In the genomic region with DNA sequence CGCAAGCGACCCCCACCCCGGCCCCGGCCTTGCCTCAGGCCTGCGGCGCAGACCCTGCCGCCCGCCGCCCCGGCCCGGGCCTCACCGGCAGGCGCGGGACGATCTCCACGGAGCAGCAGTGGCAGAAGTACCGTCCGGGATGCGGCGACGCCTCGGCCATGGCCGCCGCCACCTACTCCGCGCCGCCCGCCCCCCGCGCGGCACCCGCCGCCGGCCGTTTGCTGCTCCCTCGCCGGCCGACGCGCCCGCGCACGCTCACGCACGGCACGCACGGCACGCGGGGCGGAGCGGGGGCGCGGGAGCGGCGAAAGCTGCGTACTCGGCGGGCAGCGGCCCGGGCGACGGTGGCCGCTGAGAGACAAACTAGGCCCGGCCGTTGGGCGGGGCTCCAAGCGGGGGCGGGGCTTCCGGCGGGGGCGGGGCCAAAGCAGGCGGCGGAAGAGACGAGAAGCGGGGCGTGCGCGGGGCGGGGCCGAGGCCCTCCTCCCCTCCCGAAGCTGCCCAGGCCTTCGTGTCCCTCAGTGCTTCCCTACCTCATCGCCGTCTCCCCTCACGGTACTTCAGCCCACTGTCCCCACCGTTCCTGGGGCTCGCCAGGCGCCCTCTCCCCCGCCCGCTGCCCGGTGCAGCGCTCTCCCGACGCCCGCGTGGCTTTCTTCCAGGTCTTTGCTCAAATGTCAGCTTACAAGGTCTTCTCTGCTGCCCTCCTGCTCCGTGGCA, we compare ENCODE assay signal across 8 cellular contexts. TPM values are rescaled to one million over a fixed set of nuclear protein-coding genes. Genes with fewer than 3 reads are reported as not detected.
DNase-seq lines count a peak whose midpoint lies in the region; ATAC-seq and TF ChIP-seq lines count a peak whose summit lies in the region.

A gene (minus strand): TSS at position 253 of the 720 bp plus-strand sequence. CDS start 93 bp downstream, at position 160.

- H3K4me1 Mint-ChIP-seq in activated B cell treated with CpG ODN at 0.5 μM for 24 hours (peaks cover 46% of the 10 kb centered on the region), immature natural killer cell (peaks cover 33 to 44% of the 10 kb centered on the region in 2 donors)

- DNase-seq in NCI-H2227 treated with DMSO at 0.1 percent for 48 hours (lab: John Stamatoyannopoulos, UW), result peak; percentile 77
- peak; percentile 90 for DNase-seq in activated B cell treated with CpG ODN at 0.5 μM for 24 hours
- peak; percentile 91 to 95 for DNase-seq in cardiac fibroblast (ENCODE audit: low read depth in 2 of 2)
- peak; percentile 87 to 92 (median 91) for DNase-seq in immature natural killer cell
- peak; percentile 77 for DNase-seq in smooth muscle cell of the brain vasculature (ENCODE audit: low read depth, low spot score)

- peaks cover 3% of the 10 kb centered on the region for H3K36me3 Mint-ChIP-seq in activated B cell treated with CpG ODN at 0.5 μM for 24 hours (ENCODE audit: low read depth)
- H3K36me3 Mint-ChIP-seq in immature natural killer cell, result no peaks in the 10 kb centered on the region

- POLR2A ChIA-PET in activated B cell treated with CpG ODN at 0.5 μM for 24 hours (lab: Charles Lee), result interaction anchor here (0.6 to 2.3 kb wide), 10 partner anchors 13 to 607 kb away, joined by 3 to 29 read pairs (median 4); a partner anchor contains a TSS

- no peaks in the 10 kb centered on the region for H3K9me3 Mint-ChIP-seq in activated B cell treated with CpG ODN at 0.5 μM for 24 hours
- H3K9me3 Mint-ChIP-seq in immature natural killer cell, result peaks cover 0 to 2% (median 0%) of the 10 kb centered on the region in 6 donors

- H3K27ac Mint-ChIP-seq in activated B cell treated with CpG ODN at 0.5 μM for 24 hours (peak within 1 kb of the TSS; percentile 96), immature natural killer cell (peak within 1 kb of the TSS; percentile 98 to 100 (median 99))

- H3K4me3 Mint-ChIP-seq in activated B cell treated with CpG ODN at 0.5 μM for 24 hours (peak within 1 kb of the TSS; percentile 95), immature natural killer cell (peak within 1 kb of the TSS; percentile 94 to 99 (median 96))

- CTCF ChIA-PET in activated B cell treated with CpG ODN at 0.5 μM for 24 hours (lab: Charles Lee), result interaction anchor here (1.4 to 1.9 kb wide), 3 partner anchors 17 to 74 kb away, joined by 4 to 13 read pairs (median 11); no protein-coding TSS in a partner anchor

- intact Hi-C loops in activated B cell treated with CpG ODN at 0.5 μM for 24 hours (cut with micrococcal nuclease), result loop anchor here (1.0 to 10.0 kb wide), 7 partner anchors 17 to 582 kb away; a partner anchor contains a TSS

- H3K27me3 Mint-ChIP-seq in activated B cell treated with CpG ODN at 0.5 μM for 24 hours (no peaks in the 10 kb centered on the region), immature natural killer cell (ENCODE audit: low read depth in 3 of 3) (peaks cover 30 to 47% (median 37%) of the 10 kb centered on the region in 3 donors)

- ATAC-seq in GM18858 (IDR thresholded peaks at IDR 0.05; ENCODE audit: unreplicated experiment) (peak; percentile 38), HG03135 (IDR thresholded peaks at IDR 0.05; ENCODE audit: unreplicated experiment) (peak; percentile 55), activated B cell treated with CpG ODN at 0.5 μM for 24 hours (ENCODE audit: low read depth) (peak; percentile 67)

- TF ChIP-seq CTCF in 22Rv1 (IDR thresholded peaks at IDR 0.05), result no peak
- no peak for TF ChIP-seq CTCF in activated B cell treated with CpG ODN at 0.5 μM for 24 hours (IDR thresholded peaks at IDR 0.05)
- TF ChIP-seq CTCF in cardiac fibroblast (IDR thresholded peaks at IDR 0.05; ENCODE audit: low read depth, low read length), result no peak

- H3K27ac ChIP-seq in 22Rv1, result peak within 1 kb of the TSS; percentile 87

- peak within 1 kb of the TSS; percentile 81 to 84 for H3K4me3 ChIP-seq in cardiac fibroblast (replicated peaks in 1 of 2; ENCODE audit: low read depth in 2 of 2, low read length in 2 of 2)

RNA-seq across cellular contexts. Expression of the gene that starts here (rescaled TPM):
- 75.9 and 82.7 TPM in 2 replicates for total RNA-seq in activated B cell treated with CpG ODN at 0.5 μM for 24 hours
- 100 to 1,000 TPM in 1 of 3 donors, 10 to 100 TPM in 2; 78.7 to 119 (median 94.4) TPM for polyA plus RNA-seq in immature natural killer cell

Comparison
In these comparisons a context has a peak if more than half of its experiments do, and no peak if none do; other contexts are left out.
1. Peak in every context shown above with its lines: DNase-seq, ATAC-seq, H3K4me3 ChIP-seq and H3K27ac ChIP-seq.